Comparison of ENCODE assay signal across 25 cellular contexts in the genomic region with DNA sequence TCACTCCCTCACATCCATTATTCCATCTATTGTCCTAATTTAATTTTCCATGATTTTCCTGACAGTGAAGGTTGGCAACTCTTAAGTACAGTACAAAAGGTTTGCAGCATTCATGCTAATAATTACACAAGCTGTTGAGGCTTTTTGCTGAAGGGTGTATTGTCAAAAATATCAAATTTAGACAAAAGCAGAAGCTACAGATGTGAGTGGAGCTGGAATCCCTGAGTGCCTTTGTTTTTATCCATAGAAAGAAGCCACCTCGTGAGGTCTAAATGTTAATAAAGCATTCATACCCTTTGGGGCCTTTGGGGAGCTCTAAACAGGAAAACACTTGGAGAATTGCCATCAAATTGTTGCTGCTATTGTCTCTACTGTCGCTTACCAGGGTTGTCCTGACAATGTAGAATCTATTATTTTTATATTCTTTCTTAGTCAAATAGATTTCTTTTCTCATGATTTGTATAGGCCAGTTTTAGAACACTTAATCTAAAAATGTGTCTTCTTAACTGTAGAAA.
"Had no signal": no experiment of that assay in that cellular context is flagged by ENCODE, and none has a peak within 500 bp of the region (broad histone marks: within the 10 kb centered on the region; RNA-seq: fewer than 3 reads in every experiment).

No MANE protein-coding gene starts in this region.

- H3K27me3 ChIP-seq: esophagus muscularis mucosa, hepatocyte, neutrophil, ovary had no signal

- H3K36me3 Mint-ChIP-seq: activated CD8-positive, alpha-beta memory T cell treated with anti-CD3 and anti-CD28 coated beads, Interleukin-2, amount 10 ng/mL, durations not matched to agents 7 days and 5 days; activated naive CD4-positive, alpha-beta T cell treated with anti-CD3 and anti-CD28 coated beads, Interleukin-2, amount 10 ng/mL, durations not matched to agents 7 days and 5 days; mesothelial cell of epicardium; natural killer cell; stimulated activated naive B cell treated with anti-CD40 and anti-IgM and Interleukin-4, amounts not matched to agents 10 μg/mL and 1 μg/mL and 100 μg/mL, for 72 hours had no signal

- DNase-seq: activated CD4-positive, alpha-beta T cell treated with anti-CD3 and anti-CD28 coated beads, Interleukin-2, amount 10 ng/mL, durations not matched to agents 7 days and 5 days; activated CD4-positive, CD25-positive, alpha-beta regulatory T cell treated with anti-CD3 and anti-CD28 coated beads, Interleukin-2, amount 50 U/mL, for 72 hours; activated CD8-positive, alpha-beta memory T cell treated with anti-CD3 and anti-CD28 coated beads, Interleukin-2, amount 10 ng/mL, durations not matched to agents 7 days and 5 days; activated CD8-positive, alpha-beta T cell treated with anti-CD3 and anti-CD28 coated beads for 36 hours; activated effector memory CD4-positive, alpha-beta T cell treated with anti-CD3 and anti-CD28 coated beads, Interleukin-2, amount 50 U/mL, for 16 hours; activated naive CD4-positive, alpha-beta T cell treated with anti-CD3 and anti-CD28 coated beads, Interleukin-2, amount 10 ng/mL, durations not matched to agents 7 days and 5 days; activated naive CD8-positive, alpha-beta T cell treated with anti-CD3 and anti-CD28 coated beads, Interleukin-2, amount 50 U/mL, for 24 hours; activated T-cell treated with anti-CD3 and anti-CD28 coated beads for 4 hours; effector memory CD4-positive, alpha-beta T cell; glutamatergic neuron; kidney glomerular epithelial cell; left ventricle myocardium inferior; mammary epithelial cell; natural killer cell; ovary; stimulated activated CD4-positive, alpha-beta T cell treated with anti-CD3 and anti-CD28 coated beads, Interleukin-2, amount 100 ng/mL, for 48 hours; stimulated activated CD8-positive, alpha-beta memory T cell treated with anti-CD3 and anti-CD28 coated beads, Interleukin-4, amount 100 ng/mL, for 48 hours; stimulated activated naive B cell treated with anti-CD40 and anti-IgM and Interleukin-4, amounts not matched to agents 10 μg/mL and 1 μg/mL and 100 μg/mL, for 72 hours had no signal

- H3K9me3 ChIP-seq: esophagus muscularis mucosa, left ventricle myocardium inferior, neutrophil, ovary, prostate gland had no signal

- H3K4me3 Mint-ChIP-seq: activated CD4-positive, alpha-beta T cell treated with anti-CD3 and anti-CD28 coated beads, Interleukin-2, amount 10 ng/mL, durations not matched to agents 7 days and 5 days; activated CD8-positive, alpha-beta memory T cell treated with anti-CD3 and anti-CD28 coated beads, Interleukin-2, amount 10 ng/mL, durations not matched to agents 7 days and 5 days; activated CD8-positive, alpha-beta T cell treated with anti-CD3 and anti-CD28 coated beads for 36 hours; activated naive CD4-positive, alpha-beta T cell treated with anti-CD3 and anti-CD28 coated beads, Interleukin-2, amount 10 ng/mL, durations not matched to agents 7 days and 5 days; activated naive CD8-positive, alpha-beta T cell treated with anti-CD3 and anti-CD28 coated beads, Interleukin-2, amount 50 U/mL, for 24 hours; mesothelial cell of epicardium; natural killer cell; stimulated activated naive B cell treated with anti-CD40 and anti-IgM and Interleukin-4, amounts not matched to agents 10 μg/mL and 1 μg/mL and 100 μg/mL, for 72 hours; T-helper 2 cell treated with Interferon-gamma antibody and Interleukin-4, amounts not matched to agents 5 μg/mL and 100 μg/mL, for 36 hours had no signal

- H3K36me3 ChIP-seq: esophagus muscularis mucosa, left ventricle myocardium inferior, neutrophil, ovary, prostate gland had no signal

- H3K27ac Mint-ChIP-seq: activated CD4-positive, alpha-beta T cell treated with anti-CD3 and anti-CD28 coated beads, Interleukin-2, amount 10 ng/mL, durations not matched to agents 7 days and 5 days; activated CD8-positive, alpha-beta memory T cell treated with anti-CD3 and anti-CD28 coated beads, Interleukin-2, amount 10 ng/mL, durations not matched to agents 7 days and 5 days; activated CD8-positive, alpha-beta T cell treated with anti-CD3 and anti-CD28 coated beads for 36 hours; activated naive CD4-positive, alpha-beta T cell treated with anti-CD3 and anti-CD28 coated beads, Interleukin-2, amount 10 ng/mL, durations not matched to agents 7 days and 5 days; activated naive CD8-positive, alpha-beta T cell treated with anti-CD3 and anti-CD28 coated beads, Interleukin-2, amount 50 U/mL, for 24 hours; mesothelial cell of epicardium; natural killer cell; stimulated activated naive B cell treated with anti-CD40 and anti-IgM and Interleukin-4, amounts not matched to agents 10 μg/mL and 1 μg/mL and 100 μg/mL, for 72 hours; T-helper 2 cell treated with Interferon-gamma antibody and Interleukin-4, amounts not matched to agents 5 μg/mL and 100 μg/mL, for 36 hours had no signal

- H3K4me1 Mint-ChIP-seq: activated CD4-positive, alpha-beta T cell treated with anti-CD3 and anti-CD28 coated beads, Interleukin-2, amount 10 ng/mL, durations not matched to agents 7 days and 5 days; activated CD8-positive, alpha-beta memory T cell treated with anti-CD3 and anti-CD28 coated beads, Interleukin-2, amount 10 ng/mL, durations not matched to agents 7 days and 5 days; activated naive CD4-positive, alpha-beta T cell treated with anti-CD3 and anti-CD28 coated beads, Interleukin-2, amount 10 ng/mL, durations not matched to agents 7 days and 5 days; activated naive CD8-positive, alpha-beta T cell treated with anti-CD3 and anti-CD28 coated beads, Interleukin-2, amount 50 U/mL, for 24 hours; natural killer cell; stimulated activated naive B cell treated with anti-CD40 and anti-IgM and Interleukin-4, amounts not matched to agents 10 μg/mL and 1 μg/mL and 100 μg/mL, for 72 hours had no signal

- H3K9me3 Mint-ChIP-seq: activated CD8-positive, alpha-beta T cell treated with anti-CD3 and anti-CD28 coated beads for 36 hours had no signal

- H3K4me1 ChIP-seq: esophagus muscularis mucosa, left ventricle myocardium inferior, prostate gland had no signal

- H3K27ac ChIP-seq: esophagus muscularis mucosa, hepatocyte, left ventricle myocardium inferior, neutrophil, ovary, prostate gland, VCaP had no signal

- H3K27me3 Mint-ChIP-seq: activated CD4-positive, alpha-beta T cell treated with anti-CD3 and anti-CD28 coated beads, Interleukin-2, amount 10 ng/mL, durations not matched to agents 7 days and 5 days; activated CD8-positive, alpha-beta memory T cell treated with anti-CD3 and anti-CD28 coated beads, Interleukin-2, amount 10 ng/mL, durations not matched to agents 7 days and 5 days; activated CD8-positive, alpha-beta T cell treated with anti-CD3 and anti-CD28 coated beads for 36 hours; activated naive CD4-positive, alpha-beta T cell treated with anti-CD3 and anti-CD28 coated beads, Interleukin-2, amount 10 ng/mL, durations not matched to agents 7 days and 5 days; activated naive CD8-positive, alpha-beta T cell treated with anti-CD3 and anti-CD28 coated beads, Interleukin-2, amount 50 U/mL, for 24 hours; stimulated activated naive B cell treated with anti-CD40 and anti-IgM and Interleukin-4, amounts not matched to agents 10 μg/mL and 1 μg/mL and 100 μg/mL, for 72 hours had no signal

- H3K4me3 ChIP-seq: esophagus muscularis mucosa, hepatocyte, left ventricle myocardium inferior, ovary, prostate gland had no signal
